Comparison of ENCODE assay signal across 22 cellular contexts in genomic region chr2:43078301-43078700, GRCh38.
DNase-seq lines count a peak whose midpoint lies in the region; ATAC-seq and TF ChIP-seq lines count a peak whose summit lies in the region.
"Had no signal": no experiment of that assay in that cellular context is flagged by ENCODE, and none has a peak within 500 bp of the region (broad histone marks: within the 10 kb centered on the region; RNA-seq: fewer than 3 reads in every experiment).

No MANE protein-coding gene starts in this region.

- H3K4me1 Mint-ChIP-seq in nephron: peaks cover 75% of the 10 kb centered on the region

- no peaks in the 10 kb centered on the region for H3K9me3 Mint-ChIP-seq in nephron
- H3K9me3 Mint-ChIP-seq: CD8-positive, alpha-beta memory T cell had no signal

- H3K27ac Mint-ChIP-seq in nephron: peak overlapping the region in 2 of 3 experiments; percentile 95 to 99

- TF ChIP-seq POLR2A in heart left ventricle (IDR thresholded peaks at IDR 0.05) (no peak), upper lobe of left lung (IDR thresholded peaks at IDR 0.05) (no peak)

- H3K4me3 Mint-ChIP-seq in nephron: no peak overlapping the region
- H3K4me3 Mint-ChIP-seq: CD8-positive, alpha-beta memory T cell had no signal

- TF ChIP-seq EP300 in upper lobe of left lung (IDR thresholded peaks at IDR 0.05): no peak

- no peaks in the 10 kb centered on the region for H3K36me3 Mint-ChIP-seq in nephron (ENCODE audit: low read depth)
- H3K36me3 Mint-ChIP-seq: CD8-positive, alpha-beta memory T cell had no signal

- ATAC-seq in heart left ventricle: no peak
- ATAC-seq in upper lobe of left lung (ENCODE audit: low FRiP score in 2 of 2): no peak
- ATAC-seq in HG03196 (IDR thresholded peaks at IDR 0.05; ENCODE audit: unreplicated experiment): no peak
- ATAC-seq in HG03520 (IDR thresholded peaks at IDR 0.05; ENCODE audit: unreplicated experiment): no peak
- no peak for ATAC-seq in HG02623 (IDR thresholded peaks at IDR 0.05; ENCODE audit: unreplicated experiment)

- H3K4me1 ChIP-seq in heart left ventricle: peaks cover 16 to 74% (median 50%) of the 10 kb centered on the region in 12 donors
- peaks cover 68% of the 10 kb centered on the region for H3K4me1 ChIP-seq in SJSA1 (replicated peaks)
- peaks cover 44 to 65% (median 47%) of the 10 kb centered on the region in 4 donors for H3K4me1 ChIP-seq in upper lobe of left lung

- peak; percentile 31 for DNase-seq in cardiac septum (ENCODE audit: low spot score)
- DNase-seq in heart left ventricle: no peak
- DNase-seq in SJSA1 (ENCODE audit: low read depth in 1 of 2, low spot score in 2 of 2): no peak
- DNase-seq in upper lobe of left lung: no peak
- DNase-seq: 8988T; AML-193; C1 segment of cervical spinal cord; Calu3; CD8-positive, alpha-beta memory T cell; GDM1; KG1; NCI-H1105 treated with DMSO at 0.1 percent for 48 hours; NCI-H2029 treated with DMSO at 0.1 percent for 48 hours; NCI-H226; NCI-H510A treated with DMSO at 0.1 percent for 48 hours; NCI-H774; SHP77 treated with DMSO at 0.1 percent for 48 hours; SK-N-SH had no signal

- WGBS in heart left ventricle, 4 donors: 94 to 98% (median 97%) methylated on average over 5 of the region's 5 CpGs
- WGBS in upper lobe of left lung, 2 donors: 92 to 96% methylated on average over 5 of the region's 5 CpGs

- H3K36me3 ChIP-seq in heart left ventricle (no peaks in the 10 kb centered on the region), SJSA1 (no peaks in the 10 kb centered on the region), upper lobe of left lung (no peaks in the 10 kb centered on the region)

- no peak for TF ChIP-seq CTCF in heart left ventricle (IDR thresholded peaks at IDR 0.05)
- no peak for TF ChIP-seq CTCF in nephron (IDR thresholded peaks at IDR 0.05; ENCODE audit: unreplicated experiment in 3 of 3)
- TF ChIP-seq CTCF in upper lobe of left lung (IDR thresholded peaks at IDR 0.05): no peak

- intact Hi-C loops in cardiac septum (cut with DNase I) (no loop called here), heart left ventricle (cut with DNase I) (loop anchor here in 2 of 10 donors (5.0 to 10.0 kb wide), 2 partner anchors 39 to 146 kb away; partner anchors contain the start of gene ZFP36L2 (in 1 of the 2))

- no peak overlapping the region for H3K4me3 ChIP-seq in heart left ventricle
- no peak overlapping the region for H3K4me3 ChIP-seq in SJSA1
- no peak overlapping the region for H3K4me3 ChIP-seq in upper lobe of left lung

- H3K9me3 ChIP-seq in heart left ventricle (no peaks in the 10 kb centered on the region), SJSA1 (replicated peaks) (no peaks in the 10 kb centered on the region), upper lobe of left lung (no peaks in the 10 kb centered on the region)
- H3K9me3 ChIP-seq: SK-N-SH had no signal

- peaks cover 6% of the 10 kb centered on the region for H3K27me3 Mint-ChIP-seq in nephron (ENCODE audit: low read depth)

- H3K27me3 ChIP-seq in heart left ventricle (no peaks in the 10 kb centered on the region), SJSA1 (replicated peaks) (no peaks in the 10 kb centered on the region), upper lobe of left lung (no peaks in the 10 kb centered on the region)

- H3K27ac ChIP-seq in heart left ventricle (peak overlapping the region in 2 of 12 donors; percentile 12 to 23), SJSA1 (0 out of 2 replicates have a peak overlapping the region, but pooled peaks have one; percentile 90), upper lobe of left lung (peak overlapping the region in 3 of 4 donors; percentile 7 to 16 (median 9))
